In genomic region chr16:27428035-27428785, GRCh38 we compare ENCODE assay signal across 11 cellular contexts. TPM values are rescaled to one million over a fixed set of nuclear protein-coding genes. Genes with fewer than 3 reads are reported as not detected.
DNase-seq lines count a peak whose midpoint lies in the region; TF ChIP-seq lines count a peak whose summit lies in the region.
"Had no signal": no experiment of that assay in that cellular context is flagged by ENCODE, and none has a peak within 500 bp of the region (broad histone marks: within the 10 kb centered on the region; RNA-seq: fewer than 3 reads in every experiment).

No MANE protein-coding gene starts in this region.

- H3K9me3 ChIP-seq in smooth muscle cell (replicated peaks; ENCODE audit: low read depth) = no peaks in the 10 kb centered on the region

- TF ChIP-seq CTCF in choroid plexus epithelial cell (conservative IDR thresholded peaks at IDR 0.05; ENCODE audit: low read depth, low read length) (peak; percentile 25), smooth muscle cell (IDR thresholded peaks at IDR 0.05; ENCODE audit: borderline replicate concordance, insufficient read depth, poor library complexity, severe bottlenecking) (no peak)

- no peak overlapping the region for H3K27ac ChIP-seq in smooth muscle cell (ENCODE audit: low read depth)
- H3K27ac ChIP-seq: heart right ventricle, parathyroid adenoma had no signal

- H3K36me3 ChIP-seq in smooth muscle cell (ENCODE audit: low read depth) = no peaks in the 10 kb centered on the region
- H3K36me3 ChIP-seq: heart right ventricle had no signal

- H3K4me2 ChIP-seq in smooth muscle cell = no peak overlapping the region

- no peaks in the 10 kb centered on the region for H4K20me1 ChIP-seq in smooth muscle cell (ENCODE audit: low read depth)

- H3K9ac ChIP-seq in smooth muscle cell (ENCODE audit: low read depth) = no peak overlapping the region
- H3K9ac ChIP-seq: parathyroid adenoma had no signal

- no peak overlapping the region for H3K4me3 Mint-ChIP-seq in T-helper 2 cell treated with Interferon-gamma antibody and Interleukin-4, amounts not matched to agents 5 μg/mL and 100 μg/mL, for 36 hours

- H3F3A ChIP-seq in smooth muscle cell (ENCODE audit: low read depth) = no peaks in the 10 kb centered on the region

- whole genome bisulfite sequencing in smooth muscle cell (ENCODE audit: low lambda C conversion rate) = 95% methylated on average over 4 of the region's 4 CpGs

- no peaks in the 10 kb centered on the region for H3K27me3 Mint-ChIP-seq in T-helper 2 cell treated with Interferon-gamma antibody and Interleukin-4, amounts not matched to agents 5 μg/mL and 100 μg/mL, for 36 hours (ENCODE audit: low read depth)

- no peaks in the 10 kb centered on the region for H3K79me2 ChIP-seq in smooth muscle cell (ENCODE audit: low read depth)
- H3K79me2 ChIP-seq: parathyroid adenoma had no signal

- H3K27ac Mint-ChIP-seq in T-helper 2 cell treated with Interferon-gamma antibody and Interleukin-4, amounts not matched to agents 5 μg/mL and 100 μg/mL, for 36 hours = peak overlapping the region; percentile 49

- peaks cover 61% of the 10 kb centered on the region for H3K36me3 Mint-ChIP-seq in T-helper 2 cell treated with Interferon-gamma antibody and Interleukin-4, amounts not matched to agents 5 μg/mL and 100 μg/mL, for 36 hours (ENCODE audit: low read depth)

- no peaks in the 10 kb centered on the region for H3K9me3 Mint-ChIP-seq in T-helper 2 cell treated with Interferon-gamma antibody and Interleukin-4, amounts not matched to agents 5 μg/mL and 100 μg/mL, for 36 hours

- peaks cover 47% of the 10 kb centered on the region for H3K4me1 Mint-ChIP-seq in T-helper 2 cell treated with Interferon-gamma antibody and Interleukin-4, amounts not matched to agents 5 μg/mL and 100 μg/mL, for 36 hours (ENCODE audit: low read depth)

- no peak for DNase-seq in T-helper 2 cell treated with Interferon-gamma antibody and Interleukin-4, amounts not matched to agents 5 μg/mL and 100 μg/mL, for 36 hours (ENCODE audit: low spot score)
- no peak for DNase-seq in T-helper 2 cell
- peak; percentile 61 for DNase-seq in NAMALWA (ENCODE audit: low spot score)
- DNase-seq in choroid plexus epithelial cell (ENCODE audit: low read depth) = no peak
- DNase-seq in stimulated activated CD8-positive, alpha-beta memory T cell treated with anti-CD3 and anti-CD28 coated beads, Interleukin-4, amount 100 ng/mL, for 48 hours = peak; percentile 23
- DNase-seq in NCI-H226 = no peak
- DNase-seq in smooth muscle cell (lab: John Stamatoyannopoulos, UW; ENCODE audit: unreplicated experiment) = no peak
- no peak for DNase-seq in DMS114 treated with DMSO at 0.1 percent for 48 hours (lab: John Stamatoyannopoulos, UW; ENCODE audit: unreplicated experiment)
- DNase-seq: NCI-H1436 had no signal

- H3K27me3 ChIP-seq in smooth muscle cell (ENCODE audit: low read depth) = no peaks in the 10 kb centered on the region

- H2AFZ ChIP-seq in smooth muscle cell (ENCODE audit: low read depth) = no peak overlapping the region
- H2AFZ ChIP-seq: parathyroid adenoma had no signal

- H3K4me3 ChIP-seq in choroid plexus epithelial cell (ENCODE audit: low read depth, low read length) = no peak overlapping the region
- no peak overlapping the region for H3K4me3 ChIP-seq in smooth muscle cell
- H3K4me3 ChIP-seq: heart right ventricle had no signal

- H3K4me1 ChIP-seq in smooth muscle cell (ENCODE audit: low read depth) = no peaks in the 10 kb centered on the region
- H3K4me1 ChIP-seq: parathyroid adenoma had no signal

RNA-seq across cellular contexts. Expression of gene IL21R, which starts 26.2 kb away (rescaled TPM):
- total RNA-seq in smooth muscle cell = not detected in 2 replicates
- polyA plus RNA-seq in smooth muscle cell = not detected in 2 replicates

Comparison
In these comparisons a context has a peak if more than half of its experiments do, and no peak if none do; other contexts are left out.
1. DNase-seq: peak in NAMALWA (single experiment) and stimulated activated CD8-positive, alpha-beta memory T cell treated with anti-CD3 and anti-CD28 coated beads, Interleukin-4, amount 100 ng/mL, for 48 hours (single experiment); none in T-helper 2 cell treated with Interferon-gamma antibody and Interleukin-4, amounts not matched to agents 5 μg/mL and 100 μg/mL, for 36 hours (single experiment), T-helper 2 cell (0 of 5), choroid plexus epithelial cell (single experiment), NCI-H226 (single experiment), smooth muscle cell (single experiment) and DMS114 treated with DMSO at 0.1 percent for 48 hours (single experiment).